Comparison of ENCODE assay signal across 9 cellular contexts in the genomic region with DNA sequence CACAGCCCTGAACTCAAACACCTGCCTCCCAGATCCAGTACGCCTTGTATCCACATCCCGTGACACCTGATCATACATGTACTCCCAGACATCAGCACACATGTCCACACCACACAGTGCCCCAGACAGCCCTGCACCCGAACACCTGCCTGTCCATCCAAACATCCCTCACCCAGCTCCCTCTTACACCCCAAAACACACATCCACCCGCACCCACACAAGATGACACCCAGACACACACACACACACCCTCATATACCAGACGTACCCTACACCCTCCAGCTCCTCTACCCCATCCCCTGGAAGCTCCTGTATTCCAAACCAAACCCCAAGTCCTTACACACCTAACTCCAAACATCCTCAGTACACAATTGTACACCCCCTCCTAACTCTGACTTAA. TPM values are rescaled to one million over a fixed set of nuclear protein-coding genes. Genes with fewer than 3 reads are reported as not detected.
DNase-seq lines count a peak whose midpoint lies in the region; ATAC-seq, FAIRE-seq and TF ChIP-seq lines count a peak whose summit lies in the region.
"Had no signal": no experiment of that assay in that cellular context is flagged by ENCODE, and none has a peak within 500 bp of the region (broad histone marks: within the 10 kb centered on the region; RNA-seq: fewer than 3 reads in every experiment).

No MANE protein-coding gene starts in this region.

- H3K79me2 ChIP-seq in MM.1S (ENCODE audit: low read length): no peaks in the 10 kb centered on the region

- TF ChIP-seq EP300 in A549 (IDR thresholded peaks at IDR 0.05): no peak

- no peak for TF ChIP-seq RAD21 in A549 (conservative IDR thresholded peaks at IDR 0.05 in 1 of 2, IDR thresholded peaks at IDR 0.05 in 1 of 2)

- H3K4me1 Mint-ChIP-seq in dendritic cell treated with granulocyte-macrophage colony-stimulating factor and Interleukin-4, amounts not matched to agents 40 ng/mL and 50 ng/mL, for 4 days (ENCODE audit: low read depth): peaks cover 68% of the 10 kb centered on the region
- H3K4me1 Mint-ChIP-seq in naive thymus-derived CD4-positive, alpha-beta T cell: peaks cover 13 to 45% (median 24%) of the 10 kb centered on the region in 7 donors

- peak overlapping the region; percentile 68 for H2AFZ ChIP-seq in MM.1S (ENCODE audit: low read length)

- peaks cover 53% of the 10 kb centered on the region for H3K36me3 Mint-ChIP-seq in dendritic cell treated with granulocyte-macrophage colony-stimulating factor and Interleukin-4, amounts not matched to agents 40 ng/mL and 50 ng/mL, for 4 days (ENCODE audit: low read depth)
- H3K36me3 Mint-ChIP-seq in naive thymus-derived CD4-positive, alpha-beta T cell: peaks cover 0 to 14% (median 0%) of the 10 kb centered on the region in 5 donors

- TF ChIP-seq CTCF in A549 (IDR thresholded peaks at IDR 0.05): no peak
- no peak for TF ChIP-seq CTCF in MM.1S (IDR thresholded peaks at IDR 0.05; ENCODE audit: low read length)

- peak; percentile 5; a peak in 2 of 6 replicates for ATAC-seq in A549
- no peak for ATAC-seq in naive thymus-derived CD4-positive, alpha-beta T cell
- no peak for ATAC-seq in HG03378 (IDR thresholded peaks at IDR 0.05; ENCODE audit: unreplicated experiment)

- intact Hi-C loops in dendritic cell treated with granulocyte-macrophage colony-stimulating factor and Interleukin-4, amounts not matched to agents 40 ng/mL and 50 ng/mL, for 4 days (cut with micrococcal nuclease): no loop called here
- intact Hi-C loops in naive thymus-derived CD4-positive, alpha-beta T cell (cut with micrococcal nuclease): loop anchor here (1.0 kb wide), 3 partner anchors 10 to 23 kb away; a partner anchor contains a TSS

- peaks cover 10% of the 10 kb centered on the region for H3K27me3 Mint-ChIP-seq in dendritic cell treated with granulocyte-macrophage colony-stimulating factor and Interleukin-4, amounts not matched to agents 40 ng/mL and 50 ng/mL, for 4 days
- peaks cover 0 to 3% (median 0%) of the 10 kb centered on the region in 5 donors for H3K27me3 Mint-ChIP-seq in naive thymus-derived CD4-positive, alpha-beta T cell

- H3K9me3 ChIP-seq in A549 (no peaks in the 10 kb centered on the region), MM.1S (replicated peaks; ENCODE audit: insufficient read depth, low read length) (no peaks in the 10 kb centered on the region)
- no peaks in the 10 kb centered on the region for H3K9me3 ChIP-seq in naive thymus-derived CD4-positive, alpha-beta T cell (ENCODE audit: control insufficient read depth in 2 of 3, low read length in 3 of 3)

- H3K27ac ChIP-seq in A549 (peak overlapping the region; percentile 92 to 95), MM.1S (ENCODE audit: low read length) (no peak overlapping the region)
- no peak overlapping the region for H3K27ac ChIP-seq in naive thymus-derived CD4-positive, alpha-beta T cell (ENCODE audit: low read depth, low read length)

- H3K4me1 ChIP-seq in A549 (peaks cover 27% of the 10 kb centered on the region), MM.1S (ENCODE audit: low read length) (0 out of 2 replicates have a peak, but pooled peaks cover 5% of the 10 kb centered on the region)
- H3K4me1 ChIP-seq in naive thymus-derived CD4-positive, alpha-beta T cell (ENCODE audit: control insufficient read depth in 2 of 2, insufficient read depth in 2 of 2, low read length in 2 of 2): peaks cover 8 to 13% of the 10 kb centered on the region in 2 donors

- no peaks in the 10 kb centered on the region for H3K36me3 ChIP-seq in MM.1S (replicated peaks; ENCODE audit: insufficient read depth, low read length)
- H3K36me3 ChIP-seq in naive thymus-derived CD4-positive, alpha-beta T cell (ENCODE audit: control insufficient read depth in 2 of 3, insufficient read depth in 3 of 3, low read length in 3 of 3): no peaks in the 10 kb centered on the region

- H3K4me3 ChIP-seq in A549 (peak overlapping the region; percentile 74), MM.1S (ENCODE audit: low read length) (peak overlapping the region; percentile 75)
- H3K4me3 ChIP-seq in naive thymus-derived CD4-positive, alpha-beta T cell (ENCODE audit: low read length): no peak overlapping the region

- H3K4me2 ChIP-seq in A549 (peak overlapping the region; percentile 98), MM.1S (ENCODE audit: low read depth, low read length) (peak overlapping the region; percentile 80; the same call in 1 of the 2 replicates)

- H4K20me1 ChIP-seq in MM.1S (ENCODE audit: insufficient read depth, low read length): no peaks in the 10 kb centered on the region

- peak overlapping the region; percentile 73 for H3K27ac Mint-ChIP-seq in dendritic cell treated with granulocyte-macrophage colony-stimulating factor and Interleukin-4, amounts not matched to agents 40 ng/mL and 50 ng/mL, for 4 days
- peak overlapping the region; percentile 24 to 87 (median 57) for H3K27ac Mint-ChIP-seq in naive thymus-derived CD4-positive, alpha-beta T cell

- H3F3A ChIP-seq in MM.1S (ENCODE audit: insufficient read depth, low read length): no peaks in the 10 kb centered on the region; the same call in 1 of the 2 replicates

- no peaks in the 10 kb centered on the region for H3K9me3 Mint-ChIP-seq in dendritic cell treated with granulocyte-macrophage colony-stimulating factor and Interleukin-4, amounts not matched to agents 40 ng/mL and 50 ng/mL, for 4 days
- no peaks in the 10 kb centered on the region for H3K9me3 Mint-ChIP-seq in naive thymus-derived CD4-positive, alpha-beta T cell

- peak overlapping the region; percentile 83 for H3K4me3 Mint-ChIP-seq in dendritic cell treated with granulocyte-macrophage colony-stimulating factor and Interleukin-4, amounts not matched to agents 40 ng/mL and 50 ng/mL, for 4 days
- peak overlapping the region; percentile 12 to 85 (median 68) for H3K4me3 Mint-ChIP-seq in naive thymus-derived CD4-positive, alpha-beta T cell

- CTCF ChIA-PET in A549 (lab: Yijun Ruan, JAX): interaction anchor here (1.1 to 2.7 kb wide), 3 partner anchors 10 to 177 kb away, joined by 3 to 20 read pairs (median 5); no protein-coding TSS in a partner anchor
- CTCF ChIA-PET in naive thymus-derived CD4-positive, alpha-beta T cell (lab: Charles Lee): no interaction called here

- DNase-seq in A549 (ENCODE audit: low read depth in 1 of 2, low spot score in 1 of 2) (no peak), MM.1S (no peak), NCI-H748 (lab: John Stamatoyannopoulos, UW; ENCODE audit: unreplicated experiment) (no peak), LoVo (ENCODE audit: low spot score) (no peak), mucosa of gallbladder (ENCODE audit: low spot score) (no peak)
- DNase-seq in naive thymus-derived CD4-positive, alpha-beta T cell: no peak

- POLR2A ChIA-PET in A549 (lab: Yijun Ruan, JAX): interaction anchor here (1.5 kb wide), 1 partner anchor 24 kb away, joined by 3 read pairs; a partner anchor contains a TSS
- POLR2A ChIA-PET in naive thymus-derived CD4-positive, alpha-beta T cell (lab: Charles Lee): interaction anchor here (0.7 to 2.0 kb wide), 5 partner anchors 12 to 26 kb away, joined by 3 to 7 read pairs (median 3); a partner anchor contains a TSS

- H3K9me2 ChIP-seq in MM.1S (replicated peaks; ENCODE audit: insufficient read depth, low read length): no peaks in the 10 kb centered on the region

- no peak for FAIRE-seq in A549 (lab: Jason Lieb, UNC)
- FAIRE-seq: islet of Langerhans had no signal

- H3K27me3 ChIP-seq in MM.1S (replicated peaks; ENCODE audit: insufficient read depth, low read length): no peaks in the 10 kb centered on the region
- no peaks in the 10 kb centered on the region for H3K27me3 ChIP-seq in naive thymus-derived CD4-positive, alpha-beta T cell (ENCODE audit: control insufficient read depth in 2 of 2, insufficient read depth in 2 of 2, low read length in 2 of 2)

- WGBS in A549 (ENCODE audit: missing lambda C conversion rate): 91% methylated on average over 5 of the region's 5 CpGs

- peak overlapping the region; percentile 66; the same call in 1 of the 2 replicates for H3K9ac ChIP-seq in MM.1S (ENCODE audit: low read length)

- TF ChIP-seq POLR2A in A549 (IDR thresholded peaks at IDR 0.05; ENCODE audit: low read length): no peak

RNA-seq across cellular contexts. Expression of a gene that starts 0.7 kb away (rescaled TPM):
- polyA plus RNA-seq in A549 (2011; rRNA removed) (13.5 and 16.0 TPM in 2 replicates), A549 (2017; fragmentation: RNase III; extraction: RNeasy Plus Mini Kit Qiagen cat#74134 plus additional on column Dnase treatment) (15.6 to 16.1 TPM (median 15.9 TPM) in 3 replicates)
- 22.5 and 26.5 TPM in 2 replicates for polyA plus RNA-seq in A549 (2012; cell fraction: cytosol; rRNA removed)
- 20.9 and 21.9 TPM in 2 replicates for polyA plus RNA-seq in A549 (2012; cell fraction: nucleus; rRNA removed)
- 11.0 TPM in 2 replicates for polyA minus RNA-seq in A549 (2011; rRNA and poly(A)+ RNA removed)
- total RNA-seq in naive thymus-derived CD4-positive, alpha-beta T cell: 10 to 100 TPM in 2 of 5 experiments, 1 to 10 TPM in 3; 2.1 to 36.3 (median 2.5) TPM
- polyA plus RNA-seq in naive thymus-derived CD4-positive, alpha-beta T cell: 1 to 10 TPM in 1 of 2 donors, under 1 TPM in 1; 0.85 to 2.1 TPM
- 30.6 TPM for total RNA-seq in mucosa of gallbladder

RNA-seq across cellular contexts. Expression of a gene that starts 19.3 kb away (rescaled TPM):
- polyA plus RNA-seq in A549 (2011; rRNA removed) (21.2 and 21.6 TPM in 2 replicates), A549 (2017; fragmentation: RNase III; extraction: RNeasy Plus Mini Kit Qiagen cat#74134 plus additional on column Dnase treatment) (17.2 to 20.0 TPM (median 18.1 TPM) in 3 replicates)
- polyA plus RNA-seq in A549 (2012; cell fraction: cytosol; rRNA removed): 25.9 and 30.9 TPM in 2 replicates
- 27.7 and 29.5 TPM in 2 replicates for polyA plus RNA-seq in A549 (2012; cell fraction: nucleus; rRNA removed)
- 49.8 and 52.6 TPM in 2 replicates for polyA minus RNA-seq in A549 (2011; rRNA and poly(A)+ RNA removed)
- total RNA-seq in naive thymus-derived CD4-positive, alpha-beta T cell: 10 to 100 TPM; 18.8 to 42.9 (median 31.6) TPM
- polyA plus RNA-seq in naive thymus-derived CD4-positive, alpha-beta T cell: 10 to 100 TPM; 18.4 to 26.8 TPM
- 37.6 TPM for total RNA-seq in mucosa of gallbladder

RNA-seq across cellular contexts. Expression of a gene that starts 23.3 kb away (rescaled TPM):
- 42.6 and 49.2 TPM in 2 replicates for polyA plus RNA-seq in A549 (2011; rRNA removed)
- 50.2 and 57.1 TPM in 2 replicates for polyA plus RNA-seq in A549 (2012; cell fraction: cytosol; rRNA removed)
- 36.8 and 43.0 TPM in 2 replicates for polyA plus RNA-seq in A549 (2012; cell fraction: nucleus; rRNA removed)
- 44.3 to 53.6 TPM (median 50.3 TPM) in 3 replicates for polyA plus RNA-seq in A549 (2017; fragmentation: RNase III; extraction: RNeasy Plus Mini Kit Qiagen cat#74134 plus additional on column Dnase treatment)
- polyA minus RNA-seq in A549 (2011; rRNA and poly(A)+ RNA removed): 46.9 and 52.3 TPM in 2 replicates
- 10 to 100 TPM; 31.6 to 67.4 (median 36.8) TPM for total RNA-seq in naive thymus-derived CD4-positive, alpha-beta T cell
- polyA plus RNA-seq in naive thymus-derived CD4-positive, alpha-beta T cell: 10 to 100 TPM; 44.3 to 69.5 TPM
- total RNA-seq in mucosa of gallbladder: 63.3 TPM

RNA-seq across cellular contexts. Expression of a gene that starts 23.9 kb away (rescaled TPM):
- polyA plus RNA-seq in A549 (2011; rRNA removed): 126 and 140 TPM in 2 replicates
- polyA plus RNA-seq in A549 (2012; cell fraction: cytosol; rRNA removed): 152 and 172 TPM in 2 replicates
- 80.9 and 87.3 TPM in 2 replicates for polyA plus RNA-seq in A549 (2012; cell fraction: nucleus; rRNA removed)
- 292 to 310 TPM (median 298 TPM) in 3 replicates for polyA plus RNA-seq in A549 (2017; fragmentation: RNase III; extraction: RNeasy Plus Mini Kit Qiagen cat#74134 plus additional on column Dnase treatment)
- polyA minus RNA-seq in A549 (2011; rRNA and poly(A)+ RNA removed): 124 and 133 TPM in 2 replicates
- total RNA-seq in naive thymus-derived CD4-positive, alpha-beta T cell: 100 to 1,000 TPM; 128 to 273 (median 129) TPM
- 100 to 1,000 TPM; 205 to 212 TPM for polyA plus RNA-seq in naive thymus-derived CD4-positive, alpha-beta T cell
- total RNA-seq in mucosa of gallbladder: 137 TPM

RNA-seq across cellular contexts. Expression of a gene that starts 37.5 kb away (rescaled TPM):
- polyA plus RNA-seq in A549 (2011; rRNA removed) (8.6 and 10.1 TPM in 2 replicates), A549 (2017; fragmentation: RNase III; extraction: RNeasy Plus Mini Kit Qiagen cat#74134 plus additional on column Dnase treatment) (11.9 to 12.4 TPM (median 12.1 TPM) in 3 replicates)
- polyA plus RNA-seq in A549 (2012; cell fraction: cytosol; rRNA removed): 15.7 and 17.4 TPM in 2 replicates
- polyA plus RNA-seq in A549 (2012; cell fraction: nucleus; rRNA removed): 35.8 and 42.1 TPM in 2 replicates
- polyA minus RNA-seq in A549 (2011; rRNA and poly(A)+ RNA removed): 19.0 and 20.4 TPM in 2 replicates
- 10 to 100 TPM; 32.0 to 42.4 (median 39.5) TPM for total RNA-seq in naive thymus-derived CD4-positive, alpha-beta T cell
- 10 to 100 TPM in 1 of 2 donors, 1 to 10 TPM in 1; 9.2 to 24.6 TPM for polyA plus RNA-seq in naive thymus-derived CD4-positive, alpha-beta T cell
- 17.3 TPM for total RNA-seq in mucosa of gallbladder

Comparison
In these comparisons a context has a peak if more than half of its experiments do, and no peak if none do; other contexts are left out.
1. ATAC-seq: peak in A549 (2 of 2); none in naive thymus-derived CD4-positive, alpha-beta T cell (single experiment) and HG03378 (single experiment).
2. H3K27ac ChIP-seq: peak in A549 (2 of 2); none in MM.1S (single experiment) and naive thymus-derived CD4-positive, alpha-beta T cell (single experiment).